In the genomic region with DNA sequence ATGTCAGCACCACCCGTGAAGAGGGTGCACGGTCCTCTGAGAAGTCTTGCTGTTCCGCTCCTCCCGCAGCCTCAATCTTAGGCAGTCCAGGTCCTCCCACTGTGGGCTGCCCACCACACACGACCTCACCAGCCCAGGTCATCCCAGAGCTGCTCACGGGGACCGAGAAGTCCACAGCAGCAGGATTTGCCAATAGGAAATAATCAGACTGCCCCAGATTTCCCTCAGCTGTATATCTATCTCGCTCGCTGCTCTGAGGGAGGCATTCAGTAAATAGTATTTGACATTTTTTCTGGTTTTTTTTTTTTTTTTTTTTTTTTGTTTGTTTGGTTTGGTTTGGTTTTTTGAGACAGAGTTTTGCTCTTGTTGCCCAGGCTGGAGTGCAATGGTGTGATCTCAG, we compare ENCODE assay signal across 15 cellular contexts.
DNase-seq lines count a peak whose midpoint lies in the region; ATAC-seq, FAIRE-seq and TF ChIP-seq lines count a peak whose summit lies in the region.
"Had no signal": no experiment of that assay in that cellular context is flagged by ENCODE, and none has a peak within 500 bp of the region (broad histone marks: within the 10 kb centered on the region; RNA-seq: fewer than 3 reads in every experiment).

No MANE protein-coding gene starts in this region.

- FAIRE-seq in A549 (lab: Jason Lieb, UNC): no peak

- H3K27me3 ChIP-seq in NT2/D1 (ENCODE audit: insufficient read depth, insufficient read length) (no peaks in the 10 kb centered on the region), esophagus squamous epithelium (no peaks in the 10 kb centered on the region), rectal smooth muscle tissue (ENCODE audit: control insufficient read depth, insufficient read depth, low read length) (no peaks in the 10 kb centered on the region)
- H3K27me3 ChIP-seq: upper lobe of right lung had no signal

- no peaks in the 10 kb centered on the region for H3K9me3 ChIP-seq in A549
- H3K9me3 ChIP-seq in NT2/D1 (ENCODE audit: insufficient read depth, low read length): no peaks in the 10 kb centered on the region
- H3K9me3 ChIP-seq in esophagus squamous epithelium: no peaks in the 10 kb centered on the region
- H3K9me3 ChIP-seq: upper lobe of right lung had no signal

- POLR2A ChIA-PET in A549 (lab: Yijun Ruan, JAX): interaction anchor here (0.6 to 1.9 kb wide), 4 partner anchors 11 to 84 kb away, joined by 3 to 21 read pairs (median 3); partner anchors contain the start of gene STOX2

- intact Hi-C loops in esophagus squamous epithelium (cut with DNase I): no loop called here

- TF ChIP-seq RAD21 in A549 (conservative IDR thresholded peaks at IDR 0.05 in 1 of 2, IDR thresholded peaks at IDR 0.05 in 1 of 2): no peak

- no peak for TF ChIP-seq CTCF in A549 (IDR thresholded peaks at IDR 0.05)
- TF ChIP-seq CTCF in esophagus squamous epithelium (IDR thresholded peaks at IDR 0.05): no peak

- no peak for TF ChIP-seq EP300 in A549 (IDR thresholded peaks at IDR 0.05)

- peak overlapping the region; percentile 36 for H3K9ac ChIP-seq in NT2/D1 (ENCODE audit: insufficient read length, low read depth)
- H3K9ac ChIP-seq in rectal smooth muscle tissue (ENCODE audit: low read length): no peak overlapping the region

- peak overlapping the region; percentile 88 to 91 for H3K27ac ChIP-seq in A549
- peak overlapping the region; percentile 67 to 88 (median 84) for H3K27ac ChIP-seq in esophagus squamous epithelium
- peak overlapping the region; percentile 73 for H3K27ac ChIP-seq in rectal smooth muscle tissue (ENCODE audit: low read depth, low read length)

- no peak for TF ChIP-seq POLR2A in A549 (IDR thresholded peaks at IDR 0.05; ENCODE audit: low read length)
- TF ChIP-seq POLR2A in esophagus squamous epithelium (IDR thresholded peaks at IDR 0.05): no peak

- 32% methylated on average over 9 of the region's 9 CpGs for WGBS in A549 (ENCODE audit: missing lambda C conversion rate)
- 67 to 72% methylated on average over 8 to 9 of the region's 9 CpGs for WGBS in esophagus squamous epithelium, 2 donors

- H3K4me1 ChIP-seq in A549 (peaks cover 22% of the 10 kb centered on the region), NT2/D1 (ENCODE audit: insufficient read depth, insufficient read length) (peaks cover 6% of the 10 kb centered on the region), esophagus squamous epithelium (peaks cover 13 to 47% (median 16%) of the 10 kb centered on the region in 3 donors), rectal smooth muscle tissue (ENCODE audit: control insufficient read depth, insufficient read depth, low read length) (peaks cover 11% of the 10 kb centered on the region)

- peak overlapping the region; percentile 96 for H3K4me2 ChIP-seq in A549

- H3K36me3 ChIP-seq in NT2/D1 (ENCODE audit: insufficient read depth, insufficient read length, low read length): no peaks in the 10 kb centered on the region
- H3K36me3 ChIP-seq in esophagus squamous epithelium: no peaks in the 10 kb centered on the region
- no peaks in the 10 kb centered on the region for H3K36me3 ChIP-seq in rectal smooth muscle tissue (ENCODE audit: control insufficient read depth, insufficient read depth, low read length)
- H3K36me3 ChIP-seq: upper lobe of right lung had no signal

- ATAC-seq in A549 (peak in 1 of 2 experiments; percentile 30; a peak in 3 of 6 replicates), HG03442 (IDR thresholded peaks at IDR 0.05; ENCODE audit: unreplicated experiment) (no peak)

- DNase-seq in A549 (ENCODE audit: low read depth in 1 of 2, low spot score in 1 of 2) (peak in 1 of 2 experiments; percentile 18), NT2/D1 (ENCODE audit: low read depth, low spot score) (no peak), esophagus squamous epithelium (lab: John Stamatoyannopoulos, UW) (no peak), mesenteric fat pad (ENCODE audit: low spot score) (no peak), SKM-1 treated with dmso at 0.1 percent for 144 hours (lab: John Stamatoyannopoulos, UW; ENCODE audit: unreplicated experiment) (no peak), HuH-7 (ENCODE audit: low spot score) (no peak)
- DNase-seq: activated CD8-positive, alpha-beta memory T cell treated with anti-CD3 and anti-CD28 coated beads, Interleukin-2, amount 50 U/mL, for 48 hours; DMS79; KG1; naive thymus-derived CD4-positive, alpha-beta T cell; NCI-H187; SHP77 treated with DMSO at 0.1 percent for 48 hours; upper lobe of right lung had no signal

- H3K4me3 ChIP-seq in A549: peak overlapping the region; percentile 47
- H3K4me3 ChIP-seq in NT2/D1 (ENCODE audit: insufficient read length, low read depth): no peak overlapping the region
- peak overlapping the region; percentile 7 to 57 (median 43) for H3K4me3 ChIP-seq in esophagus squamous epithelium
- no peak overlapping the region for H3K4me3 ChIP-seq in rectal smooth muscle tissue (ENCODE audit: low read length)
- H3K4me3 ChIP-seq: upper lobe of right lung had no signal

- CTCF ChIA-PET in A549 (lab: Yijun Ruan, JAX): interaction anchor here (1.8 kb wide), 1 partner anchor 10 kb away, joined by 6 read pairs; no protein-coding TSS in a partner anchor

TF ChIP-seq in A549, 52 proteins besides CTCF, POLR2A, EP300 and RAD21:
- TF ChIP-seq TP53 (CRISPR knock-in tag; IDR thresholded peaks at IDR 0.05): no peak
- TF ChIP-seq, protein P1, sequence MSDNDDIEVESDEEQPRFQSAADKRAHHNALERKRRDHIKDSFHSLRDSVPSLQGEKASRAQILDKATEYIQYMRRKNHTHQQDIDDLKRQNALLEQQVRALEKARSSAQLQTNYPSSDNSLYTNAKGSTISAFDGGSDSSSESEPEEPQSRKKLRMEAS (IDR thresholded peaks at IDR 0.05): no peak
- TF ChIP-seq NPAS2 (CRISPR knock-in tag; IDR thresholded peaks at IDR 0.05; ENCODE audit: borderline replicate concordance): no peak
- TF ChIP-seq CEBPB (IDR thresholded peaks at IDR 0.05): no peak
- TF ChIP-seq BCL3 (IDR thresholded peaks at IDR 0.05): no peak
- TF ChIP-seq ATOH8 (CRISPR knock-in tag; IDR thresholded peaks at IDR 0.05; ENCODE audit: low read depth): no peak
- TF ChIP-seq, protein P2, sequence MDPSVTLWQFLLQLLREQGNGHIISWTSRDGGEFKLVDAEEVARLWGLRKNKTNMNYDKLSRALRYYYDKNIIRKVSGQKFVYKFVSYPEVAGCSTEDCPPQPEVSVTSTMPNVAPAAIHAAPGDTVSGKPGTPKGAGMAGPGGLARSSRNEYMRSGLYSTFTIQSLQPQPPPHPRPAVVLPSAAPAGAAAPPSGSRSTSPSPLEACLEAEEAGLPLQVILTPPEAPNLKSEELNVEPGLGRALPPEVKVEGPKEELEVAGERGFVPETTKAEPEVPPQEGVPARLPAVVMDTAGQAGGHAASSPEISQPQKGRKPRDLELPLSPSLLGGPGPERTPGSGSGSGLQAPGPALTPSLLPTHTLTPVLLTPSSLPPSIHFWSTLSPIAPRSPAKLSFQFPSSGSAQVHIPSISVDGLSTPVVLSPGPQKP (IDR thresholded peaks at IDR 0.05; ENCODE audit: low read depth, low read length): no peak
- TF ChIP-seq HEYL (CRISPR knock-in tag; IDR thresholded peaks at IDR 0.05): no peak
- no peak for TF ChIP-seq ZC3H11A (IDR thresholded peaks at IDR 0.05)

Comparison
In these comparisons a context has a peak if more than half of its experiments do, and no peak if none do; other contexts are left out.
1. H3K4me3 ChIP-seq: peak in A549 (single experiment) and esophagus squamous epithelium (4 of 4); none in NT2/D1 (single experiment) and rectal smooth muscle tissue (single experiment).
2. Peak in every context shown above with its lines, with median percentiles within 50 percentile points of each other: H3K27ac ChIP-seq.